28 cellular contexts compared by ENCODE assay signal in the genomic region with DNA sequence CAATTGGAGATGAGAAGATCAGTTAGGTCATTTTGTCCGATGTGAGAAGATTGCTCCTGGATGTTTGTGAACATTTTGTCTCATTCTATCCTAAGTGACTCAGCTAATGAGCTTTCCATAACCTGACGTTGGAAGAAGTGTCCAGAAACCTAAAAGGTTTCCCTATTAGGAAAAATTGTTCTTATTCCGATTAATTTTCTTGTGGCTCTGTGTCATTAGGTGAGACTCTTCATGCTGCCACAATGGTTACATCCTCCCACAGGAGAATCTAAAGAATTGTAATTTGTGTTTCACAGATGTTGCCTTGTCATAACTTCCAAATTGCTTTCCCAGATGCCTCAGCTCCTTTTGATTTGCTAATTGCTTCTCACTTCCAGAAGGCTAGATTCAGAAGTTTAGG.
"Had no signal": no experiment of that assay in that cellular context is flagged by ENCODE, and none has a peak within 500 bp of the region (broad histone marks: within the 10 kb centered on the region; RNA-seq: fewer than 3 reads in every experiment).

No MANE protein-coding gene starts in this region.

- H3K36me3 ChIP-seq: stomach, suprapubic skin, thoracic aorta, thyroid gland, tibial artery, tibial nerve, transverse colon, upper lobe of left lung, upper lobe of right lung, uterus, vagina had no signal

- H3K4me3 ChIP-seq: stomach, suprapubic skin, testis, thoracic aorta, thyroid gland, tibial artery, tibial nerve, transverse colon, upper lobe of left lung, upper lobe of right lung, uterus, vagina had no signal

- H3K4me1 Mint-ChIP-seq: stimulated activated effector memory CD8-positive, alpha-beta T cell treated with anti-CD3 and anti-CD28 coated beads, Interleukin-12 subunit alpha, Interleukin-12 subunit beta, amount 100 ng/mL, for 72 hours; stimulated activated memory B cell treated with anti-CD40 and anti-IgM and Interleukin-4, amounts not matched to agents 10 μg/mL and 1 μg/mL and 100 μg/mL, for 72 hours; stimulated activated naive B cell treated with anti-CD40 and anti-IgM and Interleukin-4, amounts not matched to agents 10 μg/mL and 1 μg/mL and 100 μg/mL, for 72 hours; stimulated activated naive CD8-positive, alpha-beta T cell treated with anti-CD3 and anti-CD28 coated beads, Interleukin-15, amount 100 ng/mL, for 72 hours had no signal

- H3K4me3 Mint-ChIP-seq: stimulated activated effector memory CD8-positive, alpha-beta T cell treated with anti-CD3 and anti-CD28 coated beads, Interleukin-12 subunit alpha, Interleukin-12 subunit beta, amount 100 ng/mL, for 72 hours; stimulated activated memory B cell treated with anti-CD40 and anti-IgM and Interleukin-4, amounts not matched to agents 10 μg/mL and 1 μg/mL and 100 μg/mL, for 72 hours; stimulated activated naive B cell treated with anti-CD40 and anti-IgM and Interleukin-4, amounts not matched to agents 10 μg/mL and 1 μg/mL and 100 μg/mL, for 72 hours; stimulated activated naive CD8-positive, alpha-beta T cell treated with anti-CD3 and anti-CD28 coated beads, Interleukin-15, amount 100 ng/mL, for 72 hours; stimulated activated naive CD8-positive, alpha-beta T cell treated with anti-CD3 and anti-CD28 coated beads, Interleukin-15, Interleukin-2, amounts not matched to agents 100 ng/mL and 50 ng/mL, for 24 hours; type B pancreatic cell had no signal

- H3K27ac Mint-ChIP-seq: stimulated activated effector memory CD8-positive, alpha-beta T cell treated with anti-CD3 and anti-CD28 coated beads, Interleukin-12 subunit alpha, Interleukin-12 subunit beta, amount 100 ng/mL, for 72 hours; stimulated activated memory B cell treated with anti-CD40 and anti-IgM and Interleukin-4, amounts not matched to agents 10 μg/mL and 1 μg/mL and 100 μg/mL, for 72 hours; stimulated activated naive B cell treated with anti-CD40 and anti-IgM and Interleukin-4, amounts not matched to agents 10 μg/mL and 1 μg/mL and 100 μg/mL, for 72 hours; stimulated activated naive CD8-positive, alpha-beta T cell treated with anti-CD3 and anti-CD28 coated beads, Interleukin-15, amount 100 ng/mL, for 72 hours; stimulated activated naive CD8-positive, alpha-beta T cell treated with anti-CD3 and anti-CD28 coated beads, Interleukin-15, Interleukin-2, amounts not matched to agents 100 ng/mL and 50 ng/mL, for 24 hours; type B pancreatic cell had no signal

- H3K9me3 ChIP-seq: stomach, suprapubic skin, testis, thoracic aorta, thyroid gland, tibial artery, tibial nerve, transverse colon, upper lobe of left lung, upper lobe of right lung, uterus, vagina had no signal

- DNase-seq: stimulated activated CD4-positive, alpha-beta T cell treated with anti-CD3 and anti-CD28 coated beads, Interleukin-2, amount 100 ng/mL, for 48 hours; stimulated activated CD4-positive, alpha-beta T cell treated with anti-CD3 and anti-CD28 coated beads, Interleukin-4, amount 100 ng/mL, for 1 hour; stimulated activated CD4-positive, alpha-beta T cell treated with anti-CD3 and anti-CD28 coated beads, Interleukin-4, amount 100 ng/mL, for 24 hours; stimulated activated CD4-positive, alpha-beta T cell treated with anti-CD3 and anti-CD28 coated beads, Interleukin-4, amount 100 ng/mL, for 4 hours; stimulated activated CD8-positive, alpha-beta memory T cell treated with anti-CD3 and anti-CD28 coated beads, Interleukin-4, amount 100 ng/mL, for 48 hours; stimulated activated naive B cell treated with anti-CD40 and anti-IgM and Interleukin-4, amounts not matched to agents 10 μg/mL and 1 μg/mL and 100 μg/mL, for 72 hours; stimulated activated naive CD4-positive, alpha-beta T cell; stimulated activated naive CD4-positive, alpha-beta T cell treated with Interleukin-2 at 50 U/mL for 16 hours; stimulated activated naive CD8-positive, alpha-beta T cell treated with anti-CD3 and anti-CD28 coated beads, Interleukin-15, amount 100 ng/mL, for 72 hours; stimulated activated naive CD8-positive, alpha-beta T cell treated with anti-CD3 and anti-CD28 coated beads, Interleukin-15, Interleukin-2, amounts not matched to agents 100 U/mL and 50 U/mL, for 24 hours; stomach; substantia nigra; testis; thyroid gland; tibial artery; transverse colon; trophoblast cell; upper lobe of left lung; upper lobe of right lung; uterus had no signal

- H3K27me3 ChIP-seq: stomach, suprapubic skin, testis, thyroid gland, tibial artery, tibial nerve, transverse colon, upper lobe of left lung, upper lobe of right lung, uterus, vagina had no signal

- H3K9me3 Mint-ChIP-seq: stimulated activated effector memory CD8-positive, alpha-beta T cell treated with anti-CD3 and anti-CD28 coated beads, Interleukin-12 subunit alpha, Interleukin-12 subunit beta, amount 100 ng/mL, for 72 hours; stimulated activated memory B cell treated with anti-CD40 and anti-IgM and Interleukin-4, amounts not matched to agents 10 μg/mL and 1 μg/mL and 100 μg/mL, for 72 hours; stimulated activated naive B cell treated with anti-CD40 and anti-IgM and Interleukin-4, amounts not matched to agents 10 μg/mL and 1 μg/mL and 100 μg/mL, for 72 hours; stimulated activated naive CD8-positive, alpha-beta T cell treated with anti-CD3 and anti-CD28 coated beads, Interleukin-15, amount 100 ng/mL, for 72 hours; stimulated activated naive CD8-positive, alpha-beta T cell treated with anti-CD3 and anti-CD28 coated beads, Interleukin-15, Interleukin-2, amounts not matched to agents 100 ng/mL and 50 ng/mL, for 24 hours had no signal

- H3K36me3 Mint-ChIP-seq: stimulated activated effector memory CD8-positive, alpha-beta T cell treated with anti-CD3 and anti-CD28 coated beads, Interleukin-12 subunit alpha, Interleukin-12 subunit beta, amount 100 ng/mL, for 72 hours; stimulated activated memory B cell treated with anti-CD40 and anti-IgM and Interleukin-4, amounts not matched to agents 10 μg/mL and 1 μg/mL and 100 μg/mL, for 72 hours; stimulated activated naive B cell treated with anti-CD40 and anti-IgM and Interleukin-4, amounts not matched to agents 10 μg/mL and 1 μg/mL and 100 μg/mL, for 72 hours; type B pancreatic cell had no signal

- H3K4me1 ChIP-seq: thyroid gland, tibial artery, uterus, vagina had no signal

- H3K27me3 Mint-ChIP-seq: stimulated activated naive B cell treated with anti-CD40 and anti-IgM and Interleukin-4, amounts not matched to agents 10 μg/mL and 1 μg/mL and 100 μg/mL, for 72 hours; stimulated activated naive CD8-positive, alpha-beta T cell treated with anti-CD3 and anti-CD28 coated beads, Interleukin-15, amount 100 ng/mL, for 72 hours; stimulated activated naive CD8-positive, alpha-beta T cell treated with anti-CD3 and anti-CD28 coated beads, Interleukin-15, Interleukin-2, amounts not matched to agents 100 ng/mL and 50 ng/mL, for 24 hours; type B pancreatic cell had no signal

- H3K27ac ChIP-seq: stomach, suprapubic skin, testis, thoracic aorta, thyroid gland, tibial artery, transverse colon, upper lobe of left lung, upper lobe of right lung, uterus, vagina had no signal
